In the genomic region with DNA sequence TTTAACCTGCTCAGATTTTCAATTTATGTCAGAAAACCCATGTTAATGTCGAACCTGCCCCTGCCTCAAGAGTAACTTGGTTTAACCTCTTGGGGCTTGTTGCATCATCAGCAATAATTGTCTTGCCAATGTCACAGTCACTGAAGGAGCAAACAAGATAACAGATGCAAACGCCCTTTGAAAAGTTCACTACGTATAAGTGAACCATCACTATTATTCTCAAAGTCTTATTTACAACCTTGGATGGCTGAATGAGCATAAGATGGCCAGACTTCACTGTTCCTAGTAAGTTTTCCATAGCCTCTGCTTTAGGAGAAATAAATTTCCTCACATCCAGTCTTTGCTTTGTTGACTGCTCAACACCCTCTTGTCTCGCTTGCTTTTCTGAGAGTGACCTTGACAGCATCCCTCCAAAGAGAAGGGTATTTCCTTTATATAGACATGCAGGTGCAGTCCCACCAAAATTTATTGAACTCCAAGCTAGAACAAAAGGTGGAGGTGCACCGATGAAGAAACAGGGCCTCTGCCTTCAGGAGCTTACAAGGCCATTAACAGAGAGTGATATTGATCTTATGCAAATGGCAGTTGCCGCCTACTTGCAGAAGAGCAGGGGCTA, we compare ENCODE assay signal across 1 cellular context.
TF ChIP-seq lines count a peak whose summit lies in the region.

No MANE protein-coding gene starts in this region.

TF ChIP-seq in K562, 482 proteins besides CTCF, POLR2A, EP300 and RAD21 (continued from another document and continues in another):
- TF ChIP-seq ZC3H8 (IDR thresholded peaks at IDR 0.05), result no peak
- TF ChIP-seq BCLAF1 (IDR thresholded peaks at IDR 0.05; ENCODE audit: borderline replicate concordance in 1 of 2, control insufficient read depth in 1 of 2, low read depth in 2 of 2, low read length in 1 of 2), result no peak
- TF ChIP-seq CEBPG (CRISPR knock-in tag; IDR thresholded peaks at IDR 0.05), result peak; percentile 95
- TF ChIP-seq CEBPG (tag; conservative IDR thresholded peaks at IDR 0.05 in 1 of 2, IDR thresholded peaks at IDR 0.05 in 1 of 2), result peak; percentile 98 to 99
- 0 out of 2 replicates have a peak, but pooled peaks have one; percentile 10 for TF ChIP-seq ELF4 (CRISPR knock-in tag; IDR thresholded peaks at IDR 0.05)
- no peak for TF ChIP-seq POLR2AphosphoS2 (IDR thresholded peaks at IDR 0.05; ENCODE audit: low read length)
- no peak for TF ChIP-seq USF1 (CRISPR knock-in tag; IDR thresholded peaks at IDR 0.05)
- 0 out of 2 replicates have a peak, but pooled peaks have one; percentile 21 for TF ChIP-seq HBP1 (CRISPR knock-in tag; IDR thresholded peaks at IDR 0.05)
- TF ChIP-seq, protein P1, sequence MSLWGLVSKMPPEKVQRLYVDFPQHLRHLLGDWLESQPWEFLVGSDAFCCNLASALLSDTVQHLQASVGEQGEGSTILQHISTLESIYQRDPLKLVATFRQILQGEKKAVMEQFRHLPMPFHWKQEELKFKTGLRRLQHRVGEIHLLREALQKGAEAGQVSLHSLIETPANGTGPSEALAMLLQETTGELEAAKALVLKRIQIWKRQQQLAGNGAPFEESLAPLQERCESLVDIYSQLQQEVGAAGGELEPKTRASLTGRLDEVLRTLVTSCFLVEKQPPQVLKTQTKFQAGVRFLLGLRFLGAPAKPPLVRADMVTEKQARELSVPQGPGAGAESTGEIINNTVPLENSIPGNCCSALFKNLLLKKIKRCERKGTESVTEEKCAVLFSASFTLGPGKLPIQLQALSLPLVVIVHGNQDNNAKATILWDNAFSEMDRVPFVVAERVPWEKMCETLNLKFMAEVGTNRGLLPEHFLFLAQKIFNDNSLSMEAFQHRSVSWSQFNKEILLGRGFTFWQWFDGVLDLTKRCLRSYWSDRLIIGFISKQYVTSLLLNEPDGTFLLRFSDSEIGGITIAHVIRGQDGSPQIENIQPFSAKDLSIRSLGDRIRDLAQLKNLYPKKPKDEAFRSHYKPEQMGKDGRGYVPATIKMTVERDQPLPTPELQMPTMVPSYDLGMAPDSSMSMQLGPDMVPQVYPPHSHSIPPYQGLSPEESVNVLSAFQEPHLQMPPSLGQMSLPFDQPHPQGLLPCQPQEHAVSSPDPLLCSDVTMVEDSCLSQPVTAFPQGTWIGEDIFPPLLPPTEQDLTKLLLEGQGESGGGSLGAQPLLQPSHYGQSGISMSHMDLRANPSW (CRISPR knock-in tag; IDR thresholded peaks at IDR 0.05), result 0 out of 2 replicates have a peak, but pooled peaks have one; percentile 86
- TF ChIP-seq FUS (optimal IDR thresholded peaks at IDR 0.05; ENCODE audit: low read depth, low read length), result no peak
- TF ChIP-seq SETDB1 (IDR thresholded peaks at IDR 0.05; ENCODE audit: low read length), result no peak
- no peak; a peak in 1 of 4 replicates for TF ChIP-seq NONO (IDR thresholded peaks at IDR 0.05; ENCODE audit: low read depth in 2 of 2, low read length in 1 of 2)
- TF ChIP-seq DPF2 (IDR thresholded peaks at IDR 0.05), result peak; percentile 85; the same call in 1 of the 2 replicates
- no peak for TF ChIP-seq ZNF76 (CRISPR knock-in tag; IDR thresholded peaks at IDR 0.05; ENCODE audit: borderline replicate concordance)
- peak; percentile 97 for TF ChIP-seq MAFG (tag; conservative IDR thresholded peaks at IDR 0.05)
- peak; percentile 74 for TF ChIP-seq ARID1B (IDR thresholded peaks at IDR 0.05)
- TF ChIP-seq ZNF778 (CRISPR knock-in tag; IDR thresholded peaks at IDR 0.05), result no peak
- no peak for TF ChIP-seq SP2 (IDR thresholded peaks at IDR 0.05; ENCODE audit: extremely low read depth, low read depth, low read length, poor library complexity, severe bottlenecking)
- TF ChIP-seq ZNF316 (IDR thresholded peaks at IDR 0.05), result peak; percentile 99
- TF ChIP-seq CC2D1A (IDR thresholded peaks at IDR 0.05), result no peak
- no peak for TF ChIP-seq U2AF2 (optimal IDR thresholded peaks at IDR 0.05; ENCODE audit: low read depth, low read length)
- no peak for TF ChIP-seq CHAMP1 (IDR thresholded peaks at IDR 0.05)
- TF ChIP-seq E2F3 (CRISPR knock-in tag; IDR thresholded peaks at IDR 0.05), result 0 out of 2 replicates have a peak, but pooled peaks have one; percentile 11
- 0 out of 2 replicates have a peak, but pooled peaks have one; percentile 75 for TF ChIP-seq NFRKB (IDR thresholded peaks at IDR 0.05; ENCODE audit: low read depth)
- TF ChIP-seq TCFL5 (CRISPR knock-in tag; conservative IDR thresholded peaks at IDR 0.05), result no peak
- no peak for TF ChIP-seq ZNF41 (CRISPR knock-in tag; conservative IDR thresholded peaks at IDR 0.05)
- peak; percentile 76; the same call in 1 of the 2 replicates for TF ChIP-seq ZNF175 (CRISPR knock-in tag; IDR thresholded peaks at IDR 0.05; ENCODE audit: low read depth)
- TF ChIP-seq ETV5 (CRISPR knock-in tag; IDR thresholded peaks at IDR 0.05; ENCODE audit: low read depth), result peak; percentile 75; the same call in 1 of the 2 replicates
- TF ChIP-seq TBL1XR1 (IDR thresholded peaks at IDR 0.05; ENCODE audit: low read length in 2 of 2), result peak in 1 of 2 experiments; percentile 49; a peak in 1 of 4 replicates
- peak; percentile 70; the same call in 1 of the 2 replicates for TF ChIP-seq SMARCA5 (IDR thresholded peaks at IDR 0.05)
- TF ChIP-seq GABPB1 (CRISPR knock-in tag; IDR thresholded peaks at IDR 0.05), result no peak
- TF ChIP-seq HDAC3 (IDR thresholded peaks at IDR 0.05; ENCODE audit: borderline replicate concordance, partially characterized antibody), result peak; percentile 47
- no peak for TF ChIP-seq PHB2 (IDR thresholded peaks at IDR 0.05; ENCODE audit: low read depth)
- peak; percentile 48; the same call in 1 of the 2 replicates for TF ChIP-seq EHMT2 (IDR thresholded peaks at IDR 0.05)
- TF ChIP-seq BHLHE40 (IDR thresholded peaks at IDR 0.05; ENCODE audit: low read length), result no peak
- no peak for TF ChIP-seq ZNF121 (CRISPR knock-in tag; conservative IDR thresholded peaks at IDR 0.05)
- TF ChIP-seq ARHGAP35 (IDR thresholded peaks at IDR 0.05; ENCODE audit: partially characterized antibody), result no peak
- TF ChIP-seq BRD9 (IDR thresholded peaks at IDR 0.05; ENCODE audit: low read depth, partially characterized antibody), result peak; percentile 59
- no peak for TF ChIP-seq PRPF4 (IDR thresholded peaks at IDR 0.05; ENCODE audit: insufficient read depth, low read depth, low read length, poor library complexity, severe bottlenecking)
- TF ChIP-seq ZFP36 (IDR thresholded peaks at IDR 0.05; ENCODE audit: low read depth, low read length, partially characterized antibody), result no peak
- no peak for TF ChIP-seq NR3C1 (CRISPR knock-in tag; IDR thresholded peaks at IDR 0.05)
- TF ChIP-seq MEIS2 (IDR thresholded peaks at IDR 0.05; ENCODE audit: partially characterized antibody), result peak; percentile 67
- TF ChIP-seq RFX1 (IDR thresholded peaks at IDR 0.05), result no peak
- TF ChIP-seq ZEB2 (IDR thresholded peaks at IDR 0.05), result peak; percentile 52; the same call in 1 of the 2 replicates
- no peak for TF ChIP-seq ZNF431 (CRISPR knock-in tag; IDR thresholded peaks at IDR 0.05)
- TF ChIP-seq ASH1L (IDR thresholded peaks at IDR 0.05; ENCODE audit: borderline replicate concordance, low read depth, partially characterized antibody), result no peak
- peak in 1 of 2 experiments; percentile 83; a peak in 2 of 4 replicates for TF ChIP-seq RCOR1 (IDR thresholded peaks at IDR 0.05; ENCODE audit: borderline replicate concordance in 1 of 2, low read depth in 2 of 2, low read length in 2 of 2)
- TF ChIP-seq HMG20A (CRISPR knock-in tag; conservative IDR thresholded peaks at IDR 0.05), result peak; percentile 48; the same call in 1 of the 2 replicates
- TF ChIP-seq ZNF444 (CRISPR knock-in tag; IDR thresholded peaks at IDR 0.05), result no peak
- no peak for TF ChIP-seq ZFP30 (CRISPR knock-in tag; IDR thresholded peaks at IDR 0.05; ENCODE audit: borderline replicate concordance)
- TF ChIP-seq, protein P2, sequence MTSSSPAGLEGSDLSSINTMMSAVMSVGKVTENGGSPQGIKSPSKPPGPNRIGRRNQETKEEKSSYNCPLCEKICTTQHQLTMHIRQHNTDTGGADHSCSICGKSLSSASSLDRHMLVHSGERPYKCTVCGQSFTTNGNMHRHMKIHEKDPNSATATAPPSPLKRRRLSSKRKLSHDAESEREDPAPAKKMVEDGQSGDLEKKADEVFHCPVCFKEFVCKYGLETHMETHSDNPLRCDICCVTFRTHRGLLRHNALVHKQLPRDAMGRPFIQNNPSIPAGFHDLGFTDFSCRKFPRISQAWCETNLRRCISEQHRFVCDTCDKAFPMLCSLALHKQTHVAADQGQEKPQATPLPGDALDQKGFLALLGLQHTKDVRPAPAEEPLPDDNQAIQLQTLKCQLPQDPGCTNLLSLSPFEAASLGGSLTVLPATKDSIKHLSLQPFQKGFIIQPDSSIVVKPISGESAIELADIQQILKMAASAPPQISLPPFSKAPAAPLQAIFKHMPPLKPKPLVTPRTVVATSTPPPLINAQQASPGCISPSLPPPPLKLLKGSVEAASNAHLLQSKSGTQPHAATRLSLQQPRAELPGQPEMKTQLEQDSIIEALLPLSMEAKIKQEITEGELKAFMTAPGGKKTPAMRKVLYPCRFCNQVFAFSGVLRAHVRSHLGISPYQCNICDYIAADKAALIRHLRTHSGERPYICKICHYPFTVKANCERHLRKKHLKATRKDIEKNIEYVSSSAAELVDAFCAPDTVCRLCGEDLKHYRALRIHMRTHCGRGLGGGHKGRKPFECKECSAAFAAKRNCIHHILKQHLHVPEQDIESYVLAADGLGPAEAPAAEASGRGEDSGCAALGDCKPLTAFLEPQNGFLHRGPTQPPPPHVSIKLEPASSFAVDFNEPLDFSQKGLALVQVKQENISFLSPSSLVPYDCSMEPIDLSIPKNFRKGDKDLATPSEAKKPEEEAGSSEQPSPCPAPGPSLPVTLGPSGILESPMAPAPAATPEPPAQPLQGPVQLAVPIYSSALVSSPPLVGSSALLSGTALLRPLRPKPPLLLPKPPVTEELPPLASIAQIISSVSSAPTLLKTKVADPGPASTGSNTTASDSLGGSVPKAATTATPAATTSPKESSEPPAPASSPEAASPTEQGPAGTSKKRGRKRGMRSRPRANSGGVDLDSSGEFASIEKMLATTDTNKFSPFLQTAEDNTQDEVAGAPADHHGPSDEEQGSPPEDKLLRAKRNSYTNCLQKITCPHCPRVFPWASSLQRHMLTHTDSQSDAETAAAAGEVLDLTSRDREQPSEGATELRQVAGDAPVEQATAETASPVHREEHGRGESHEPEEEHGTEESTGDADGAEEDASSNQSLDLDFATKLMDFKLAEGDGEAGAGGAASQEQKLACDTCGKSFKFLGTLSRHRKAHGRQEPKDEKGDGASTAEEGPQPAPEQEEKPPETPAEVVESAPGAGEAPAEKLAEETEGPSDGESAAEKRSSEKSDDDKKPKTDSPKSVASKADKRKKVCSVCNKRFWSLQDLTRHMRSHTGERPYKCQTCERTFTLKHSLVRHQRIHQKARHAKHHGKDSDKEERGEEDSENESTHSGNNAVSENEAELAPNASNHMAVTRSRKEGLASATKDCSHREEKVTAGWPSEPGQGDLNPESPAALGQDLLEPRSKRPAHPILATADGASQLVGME (CRISPR knock-in tag; IDR thresholded peaks at IDR 0.05), result peak; percentile 79; the same call in 1 of the 2 replicates
- TF ChIP-seq XRCC4 (IDR thresholded peaks at IDR 0.05; ENCODE audit: extremely low read depth, insufficient read depth, insufficient read length), result no peak
